In genomic region chr11:93524173-93524536, GRCh38 we compare ENCODE assay signal across 10 cellular contexts. TPM values are rescaled to one million over a fixed set of nuclear protein-coding genes. Genes with fewer than 3 reads are reported as not detected.
DNase-seq lines count a peak whose midpoint lies in the region; ATAC-seq and TF ChIP-seq lines count a peak whose summit lies in the region.
"Had no signal": no experiment of that assay in that cellular context is flagged by ENCODE, and none has a peak within 500 bp of the region (broad histone marks: within the 10 kb centered on the region; RNA-seq: fewer than 3 reads in every experiment).

No MANE protein-coding gene starts in this region.

- H4K20me1 ChIP-seq in PC-9 (ENCODE audit: insufficient read depth), result no peaks in the 10 kb centered on the region

- H3K4me1 ChIP-seq in thymus (ENCODE audit: control insufficient read depth, insufficient read depth, low read length) (peaks cover 36% of the 10 kb centered on the region), PC-9 (replicated peaks; ENCODE audit: insufficient read depth) (no peaks in the 10 kb centered on the region)

- no peaks in the 10 kb centered on the region for H3K9me3 Mint-ChIP-seq in activated naive CD8-positive, alpha-beta T cell treated with anti-CD3 and anti-CD28 coated beads, Interleukin-2, amount 10 ng/mL, durations not matched to agents 7 days and 5 days
- no peaks in the 10 kb centered on the region for H3K9me3 Mint-ChIP-seq in activated naive CD8-positive, alpha-beta T cell treated with anti-CD3 and anti-CD28 coated beads, Interleukin-2, amount 50 U/mL, for 24 hours

- POLR2A ChIA-PET in activated naive CD8-positive, alpha-beta T cell treated with anti-CD3 and anti-CD28 coated beads, Interleukin-2, amount 10 ng/mL, durations not matched to agents 7 days and 5 days (lab: Charles Lee), result no interaction called here
- POLR2A ChIA-PET in PC-9 (lab: Charles Lee; ENCODE audit: unreplicated experiment), result no interaction called here

- no peak overlapping the region for H3K4me2 ChIP-seq in PC-9

- H2AFZ ChIP-seq in PC-9, result no peak overlapping the region

- H3K4me1 Mint-ChIP-seq in activated naive CD8-positive, alpha-beta T cell treated with anti-CD3 and anti-CD28 coated beads, Interleukin-2, amount 10 ng/mL, durations not matched to agents 7 days and 5 days, result peaks cover 62% of the 10 kb centered on the region
- H3K4me1 Mint-ChIP-seq in activated naive CD8-positive, alpha-beta T cell treated with anti-CD3 and anti-CD28 coated beads, Interleukin-2, amount 50 U/mL, for 24 hours, result peaks cover 25% of the 10 kb centered on the region

- BruUV-seq in PC-9 (replicated peaks; lab: Mats Ljungman, UMichigan), result no TSS peak

- H3K36me3 Mint-ChIP-seq in activated naive CD8-positive, alpha-beta T cell treated with anti-CD3 and anti-CD28 coated beads, Interleukin-2, amount 10 ng/mL, durations not matched to agents 7 days and 5 days, result peaks cover 2% of the 10 kb centered on the region
- H3K36me3 Mint-ChIP-seq in activated naive CD8-positive, alpha-beta T cell treated with anti-CD3 and anti-CD28 coated beads, Interleukin-2, amount 50 U/mL, for 24 hours (ENCODE audit: low read depth), result no peaks in the 10 kb centered on the region

- H3K27me3 ChIP-seq in thymus (ENCODE audit: control insufficient read depth, insufficient read depth) (no peaks in the 10 kb centered on the region), PC-9 (ENCODE audit: insufficient read depth, low read depth) (no peaks in the 10 kb centered on the region)
- H3K27me3 ChIP-seq: cardiac muscle cell had no signal

- 78% methylated on average over 6 of the region's 6 CpGs for WGBS in thymus

- H3K9ac ChIP-seq in SK-N-MC (ENCODE audit: insufficient read length), result peak overlapping the region; percentile 18

- H3K27ac Mint-ChIP-seq in activated naive CD8-positive, alpha-beta T cell treated with anti-CD3 and anti-CD28 coated beads, Interleukin-2, amount 10 ng/mL, durations not matched to agents 7 days and 5 days, result peak overlapping the region; percentile 51
- no peak overlapping the region for H3K27ac Mint-ChIP-seq in activated naive CD8-positive, alpha-beta T cell treated with anti-CD3 and anti-CD28 coated beads, Interleukin-2, amount 50 U/mL, for 24 hours

- no peak for ATAC-seq in activated naive CD8-positive, alpha-beta T cell treated with anti-CD3 and anti-CD28 coated beads, Interleukin-2, amount 10 ng/mL, durations not matched to agents 7 days and 5 days (ENCODE audit: low read depth)
- ATAC-seq in activated naive CD8-positive, alpha-beta T cell treated with anti-CD3 and anti-CD28 coated beads, Interleukin-2, amount 50 U/mL, for 24 hours, result no peak
- peak; percentile 55 for ATAC-seq in HG02678 (IDR thresholded peaks at IDR 0.05; ENCODE audit: unreplicated experiment)

- no peaks in the 10 kb centered on the region for H3K79me2 ChIP-seq in PC-9 (ENCODE audit: low read depth)

- peak overlapping the region; percentile 50 for H3K4me3 Mint-ChIP-seq in activated naive CD8-positive, alpha-beta T cell treated with anti-CD3 and anti-CD28 coated beads, Interleukin-2, amount 10 ng/mL, durations not matched to agents 7 days and 5 days
- no peak overlapping the region for H3K4me3 Mint-ChIP-seq in activated naive CD8-positive, alpha-beta T cell treated with anti-CD3 and anti-CD28 coated beads, Interleukin-2, amount 50 U/mL, for 24 hours

- CTCF ChIA-PET in PC-9 (lab: Charles Lee), result no interaction called here

- no peak for TF ChIP-seq CTCF in PC-9 (conservative IDR thresholded peaks at IDR 0.05)

- intact Hi-C loops in PC-9 (cut with micrococcal nuclease; ENCODE audit: unreplicated experiment), result no loop called here

- H3K27ac ChIP-seq in SK-N-MC (peak overlapping the region; percentile 91), thymus (ENCODE audit: low read depth) (peak overlapping the region; percentile 15), PC-9 (no peak overlapping the region)
- H3K27ac ChIP-seq: cardiac muscle cell had no signal

- H3K27me3 Mint-ChIP-seq in activated naive CD8-positive, alpha-beta T cell treated with anti-CD3 and anti-CD28 coated beads, Interleukin-2, amount 10 ng/mL, durations not matched to agents 7 days and 5 days, result no peaks in the 10 kb centered on the region
- H3K27me3 Mint-ChIP-seq in activated naive CD8-positive, alpha-beta T cell treated with anti-CD3 and anti-CD28 coated beads, Interleukin-2, amount 50 U/mL, for 24 hours, result no peaks in the 10 kb centered on the region

- H3K9me3 ChIP-seq in SK-N-MC (ENCODE audit: low read depth, low read length), result no peaks in the 10 kb centered on the region
- no peaks in the 10 kb centered on the region for H3K9me3 ChIP-seq in thymus (ENCODE audit: control insufficient read depth)
- no peaks in the 10 kb centered on the region for H3K9me3 ChIP-seq in PC-9 (ENCODE audit: insufficient read depth, low read depth)

- no peaks in the 10 kb centered on the region for H3K36me3 ChIP-seq in SK-N-MC (ENCODE audit: insufficient read depth, low read length)
- H3K36me3 ChIP-seq in thymus (ENCODE audit: control insufficient read depth, insufficient read depth), result no peaks in the 10 kb centered on the region
- H3K36me3 ChIP-seq in PC-9 (ENCODE audit: low read depth), result no peaks in the 10 kb centered on the region
- H3K36me3 ChIP-seq: cardiac muscle cell had no signal

- H3K4me3 ChIP-seq in SK-N-MC (peak overlapping the region; percentile 28), thymus (ENCODE audit: low read length) (no peak overlapping the region), PC-9 (no peak overlapping the region)
- H3K4me3 ChIP-seq: cardiac muscle cell had no signal

- no peaks in the 10 kb centered on the region for H3K9me2 ChIP-seq in PC-9 (ENCODE audit: insufficient read depth)

- DNase-seq in activated naive CD8-positive, alpha-beta T cell treated with anti-CD3 and anti-CD28 coated beads, Interleukin-2, amount 10 ng/mL, durations not matched to agents 7 days and 5 days, result no peak
- DNase-seq in activated naive CD8-positive, alpha-beta T cell treated with anti-CD3 and anti-CD28 coated beads, Interleukin-2, amount 50 U/mL, for 24 hours, result no peak
- DNase-seq in SK-N-MC (ENCODE audit: low read depth, low spot score), result no peak
- no peak for DNase-seq in SKM-1 (lab: John Stamatoyannopoulos, UW; ENCODE audit: unreplicated experiment)
- no peak for DNase-seq in PC-9
- no peak for DNase-seq in GOT3 (lab: John Stamatoyannopoulos, UW)
- DNase-seq: NCI-H1694 treated with DMSO at 0.1 percent for 48 hours had no signal

- no peaks in the 10 kb centered on the region; the same call in 1 of the 2 replicates for H3F3A ChIP-seq in PC-9 (ENCODE audit: insufficient read depth, low read depth)

RNA-seq across cellular contexts. Expression of gene SMCO4, which starts 19.0 kb away (rescaled TPM):
- total RNA-seq in activated naive CD8-positive, alpha-beta T cell treated with anti-CD3 and anti-CD28 coated beads, Interleukin-2, amount 10 ng/mL, durations not matched to agents 7 days and 5 days, result 10 to 100 TPM in 1 of 2 experiments, 1 to 10 TPM in 1; 8.9 to 11.0 TPM
- 41.3 TPM for polyA plus RNA-seq in thymus
- 19.6 and 23.0 TPM in 2 replicates for total RNA-seq in PC-9 (2021)
